ENCODE assay signal across 15 cellular contexts in genomic region chr10:86614853-86615252, GRCh38. TPM values are rescaled to one million over a fixed set of nuclear protein-coding genes. Genes with fewer than 3 reads are reported as not detected.
"Had no signal": no experiment of that assay in that cellular context is flagged by ENCODE, and none has a peak within 500 bp of the region (broad histone marks: within the 10 kb centered on the region; RNA-seq: fewer than 3 reads in every experiment).

No MANE protein-coding gene starts in this region.

- DNase-seq: activated gamma-delta T cell; activated T-cell treated with anti-CD3 and anti-CD28 coated beads, Interleukin-2, amount 50 U/mL, for 4 hours; amygdala; cortex of kidney; effector CD8-positive, alpha-beta T cell; immature natural killer cell; left cardiac atrium; naive B cell; stimulated activated CD4-positive, alpha-beta T cell treated with anti-CD3 and anti-CD28 coated beads, Interleukin-4, amount 100 ng/mL, for 4 hours; stimulated activated naive CD8-positive, alpha-beta T cell treated with anti-CD3 and anti-CD28 coated beads, Interleukin-15, amount 100 ng/mL, for 72 hours had no signal

- H3K4me3 ChIP-seq: right atrium auricular region, skin epidermis, thoracic aorta had no signal

- H3K4me1 ChIP-seq: right atrium auricular region had no signal

- H3K27ac ChIP-seq: right atrium auricular region, thoracic aorta had no signal

- ATAC-seq: activated T-cell treated with anti-CD3 and anti-CD28 coated beads, Interleukin-2, amount 50 U/mL, for 4 hours; stimulated activated naive CD8-positive, alpha-beta T cell treated with anti-CD3 and anti-CD28 coated beads, Interleukin-15, amount 100 ng/mL, for 72 hours had no signal

- H3K9me3 ChIP-seq: right atrium auricular region, thoracic aorta had no signal

- H3K27me3 ChIP-seq: right atrium auricular region had no signal

- H3K36me3 ChIP-seq: right atrium auricular region, thoracic aorta had no signal

RNA-seq across cellular contexts. Expression of gene OPN4, which starts 39.5 kb away (rescaled TPM):
- total RNA-seq: activated T-cell treated with anti-CD3 and anti-CD28 coated beads, Interleukin-2, amount 50 U/mL, for 4 hours; lung microvascular endothelial cell; thoracic aorta; urinary bladder had no signal
- polyA plus RNA-seq: immature natural killer cell had no signal

RNA-seq across cellular contexts. Expression of gene LDB3, which starts 53.5 kb away (rescaled TPM):
- total RNA-seq: lung microvascular endothelial cell had no signal
